Comparison of ENCODE assay signal across 20 cellular contexts in genomic region chr3:165644331-165644730, GRCh38.
"Had no signal": no experiment of that assay in that cellular context is flagged by ENCODE, and none has a peak within 500 bp of the region (broad histone marks: within the 10 kb centered on the region; RNA-seq: fewer than 3 reads in every experiment).

No MANE protein-coding gene starts in this region.

- H3K9ac ChIP-seq: SK-N-SH had no signal

- H3K4me3 ChIP-seq: ascending aorta had no signal

- H3K4me2 ChIP-seq: SK-N-SH had no signal

- H3K9me3 ChIP-seq: SK-N-SH had no signal

- H3K36me3 ChIP-seq: ascending aorta had no signal

- H3K27me3 ChIP-seq: ascending aorta had no signal

- DNase-seq: activated CD4-positive, alpha-beta T cell treated with anti-CD3 and anti-CD28 coated beads for 48 hours; activated CD4-positive, alpha-beta T cell treated with anti-CD3 and anti-CD28 coated beads, Interleukin-2, amount 50 U/mL, for 48 hours; activated CD4-positive, CD25-positive, alpha-beta regulatory T cell treated with anti-CD3 and anti-CD28 coated beads, Interleukin-2, amount 50 U/mL, for 72 hours; activated CD8-positive, alpha-beta memory T cell treated with anti-CD3 and anti-CD28 coated beads, Interleukin-2, amount 10 ng/mL, durations not matched to agents 7 days and 5 days; activated effector memory CD4-positive, alpha-beta T cell treated with anti-CD3 and anti-CD28 coated beads, Interleukin-2, amount 50 U/mL, for 16 hours; activated naive CD4-positive, alpha-beta T cell treated with Interleukin-2 at 50 U/mL for 16 hours; activated naive CD8-positive, alpha-beta T cell treated with anti-CD3 and anti-CD28 coated beads, Interleukin-2, amount 50 U/mL, for 24 hours; activated T-cell treated with anti-CD3 and anti-CD28 coated beads, Interleukin-2, amount 50 U/mL, for 24 hours; amniotic stem cell; Karpas-422; MM.1S; NCI-H1105; NCI-H1436; NCI-H1694 treated with DMSO at 0.1 percent for 48 hours; NCI-H345; NCI-H510A; NCI-H526 treated with DMSO at 0.1 percent for 48 hours; NCI-H82; SK-N-SH had no signal
